29 cellular contexts compared by ENCODE assay signal in genomic region chr6:35771343-35771627, GRCh38. TPM values are rescaled to one million over a fixed set of nuclear protein-coding genes. Genes with fewer than 3 reads are reported as not detected.
"Had no signal": no experiment of that assay in that cellular context is flagged by ENCODE, and none has a peak within 500 bp of the region (broad histone marks: within the 10 kb centered on the region; RNA-seq: fewer than 3 reads in every experiment).

No MANE protein-coding gene starts in this region.

- H3K4me1 ChIP-seq: foreskin keratinocyte, pancreas, uterus had no signal

- H3K4me3 ChIP-seq: adrenal gland, ascending aorta, lower lobe of right lung, pancreas, right lobe of liver, skin epidermis, transverse colon, uterus had no signal

- H3K4me3 Mint-ChIP-seq: activated CD4-positive, alpha-beta T cell treated with anti-CD3 and anti-CD28 coated beads, Interleukin-2, amount 10 ng/mL, durations not matched to agents 7 days and 5 days; activated CD8-positive, alpha-beta T cell treated with anti-CD3 and anti-CD28 coated beads, Interleukin-2, amount 10 ng/mL, durations not matched to agents 7 days and 5 days; activated T-cell treated with anti-CD3 and anti-CD28 coated beads, Interleukin-2, amount 50 U/mL, for 24 hours; activated T-helper 17 cell treated with anti-CD3 and anti-CD28 coated beads, Interleukin-2, amount 50 U/mL, for 72 hours; nephron had no signal

- ATAC-seq: activated CD8-positive, alpha-beta T cell treated with anti-CD3 and anti-CD28 coated beads, Interleukin-2, amount 10 ng/mL, durations not matched to agents 7 days and 5 days; activated naive CD4-positive, alpha-beta T cell treated with anti-CD3 and anti-CD28 coated beads, Interleukin-2, amount 50 U/mL, for 72 hours; activated T-helper 17 cell treated with anti-CD3 and anti-CD28 coated beads, Interleukin-2, amount 50 U/mL, for 72 hours; foreskin keratinocyte; pancreas had no signal

- H3K9me3 Mint-ChIP-seq: activated CD4-positive, alpha-beta T cell treated with anti-CD3 and anti-CD28 coated beads, Interleukin-2, amount 10 ng/mL, durations not matched to agents 7 days and 5 days; activated naive CD4-positive, alpha-beta T cell treated with anti-CD3 and anti-CD28 coated beads, Interleukin-2, amount 50 U/mL, for 72 hours; activated T-cell treated with anti-CD3 and anti-CD28 coated beads, Interleukin-2, amount 50 U/mL, for 24 hours; activated T-helper 17 cell treated with anti-CD3 and anti-CD28 coated beads, Interleukin-2, amount 50 U/mL, for 72 hours; nephron; stimulated activated naive B cell treated with anti-CD40 and anti-IgM and Interleukin-4, amounts not matched to agents 10 μg/mL and 1 μg/mL and 100 μg/mL, for 72 hours had no signal

- H3K36me3 ChIP-seq: adrenal gland, ascending aorta, brain microvascular endothelial cell, lower lobe of right lung, pancreas, right lobe of liver, transverse colon, uterus had no signal

- H3K27ac ChIP-seq: adrenal gland, ascending aorta, brain microvascular endothelial cell, foreskin keratinocyte, lower lobe of right lung, pancreas, right lobe of liver, skin epidermis, transverse colon, uterus, VCaP had no signal

- H3K27me3 ChIP-seq: ascending aorta, pancreas, uterus had no signal

- DNase-seq: activated CD4-positive, alpha-beta T cell treated with anti-CD3 and anti-CD28 coated beads, Interleukin-2, amount 10 ng/mL, durations not matched to agents 7 days and 5 days; activated CD4-positive, CD25-positive, alpha-beta regulatory T cell treated with anti-CD3 and anti-CD28 coated beads, Interleukin-2, amount 50 U/mL, for 72 hours; activated CD8-positive, alpha-beta memory T cell treated with anti-CD3 and anti-CD28 coated beads, Interleukin-2, amount 50 U/mL, for 4 hours; activated CD8-positive, alpha-beta T cell treated with anti-CD3 and anti-CD28 coated beads, Interleukin-2, amount 10 ng/mL, durations not matched to agents 7 days and 5 days; activated T-cell treated with anti-CD3 and anti-CD28 coated beads, Interleukin-2, amount 50 U/mL, for 24 hours; adrenal gland; brain microvascular endothelial cell; central memory CD4-positive, alpha-beta T cell; effector memory CD4-positive, alpha-beta T cell; foreskin keratinocyte; kidney; lower lobe of right lung; pancreas; right lobe of liver; stimulated activated CD4-positive, alpha-beta T cell treated with anti-CD3 and anti-CD28 coated beads, Interleukin-2, amount 100 ng/mL, for 24 hours; transverse colon; uterus had no signal

- H3K27me3 Mint-ChIP-seq: stimulated activated naive B cell treated with anti-CD40 and anti-IgM and Interleukin-4, amounts not matched to agents 10 μg/mL and 1 μg/mL and 100 μg/mL, for 72 hours had no signal

- H3K36me3 Mint-ChIP-seq: activated naive CD4-positive, alpha-beta T cell treated with anti-CD3 and anti-CD28 coated beads, Interleukin-2, amount 50 U/mL, for 72 hours; stimulated activated naive B cell treated with anti-CD40 and anti-IgM and Interleukin-4, amounts not matched to agents 10 μg/mL and 1 μg/mL and 100 μg/mL, for 72 hours had no signal

- H3K4me1 Mint-ChIP-seq: activated CD4-positive, alpha-beta T cell treated with anti-CD3 and anti-CD28 coated beads, Interleukin-2, amount 10 ng/mL, durations not matched to agents 7 days and 5 days; activated T-helper 17 cell treated with anti-CD3 and anti-CD28 coated beads, Interleukin-2, amount 50 U/mL, for 72 hours; nephron had no signal

- H3K27ac Mint-ChIP-seq: activated CD4-positive, alpha-beta T cell treated with anti-CD3 and anti-CD28 coated beads, Interleukin-2, amount 10 ng/mL, durations not matched to agents 7 days and 5 days; activated CD8-positive, alpha-beta T cell treated with anti-CD3 and anti-CD28 coated beads, Interleukin-2, amount 10 ng/mL, durations not matched to agents 7 days and 5 days; activated naive CD4-positive, alpha-beta T cell treated with anti-CD3 and anti-CD28 coated beads, Interleukin-2, amount 50 U/mL, for 72 hours; activated T-cell treated with anti-CD3 and anti-CD28 coated beads, Interleukin-2, amount 50 U/mL, for 24 hours; nephron had no signal

RNA-seq across cellular contexts. Expression of gene CLPSL2, which starts 5.1 kb away (rescaled TPM):
- total RNA-seq: activated CD4-positive, alpha-beta T cell treated with anti-CD3 and anti-CD28 coated beads, Interleukin-2, amount 10 ng/mL, durations not matched to agents 7 days and 5 days; activated CD8-positive, alpha-beta T cell treated with anti-CD3 and anti-CD28 coated beads, Interleukin-2, amount 10 ng/mL, durations not matched to agents 7 days and 5 days; activated T-helper 17 cell treated with anti-CD3 and anti-CD28 coated beads, Interleukin-2, amount 50 U/mL, for 72 hours; adrenal gland; ascending aorta; dermis microvascular lymphatic vessel endothelial cell; foreskin keratinocyte; kidney; lower lobe of right lung; pulmonary artery endothelial cell; right lobe of liver; T-helper 2 cell treated with Interferon-gamma antibody and Interleukin-4, amounts not matched to agents 100 ng/mL and 5 ng/mL, for 36 hours; temporal lobe; transverse colon; uterus had no signal
- polyA plus RNA-seq: adrenal gland, esophagus, foreskin keratinocyte had no signal

RNA-seq across cellular contexts. Expression of gene CLPSL1, which starts 9.5 kb away (rescaled TPM):
- total RNA-seq: activated CD4-positive, alpha-beta T cell treated with anti-CD3 and anti-CD28 coated beads, Interleukin-2, amount 10 ng/mL, durations not matched to agents 7 days and 5 days; activated CD8-positive, alpha-beta T cell treated with anti-CD3 and anti-CD28 coated beads, Interleukin-2, amount 10 ng/mL, durations not matched to agents 7 days and 5 days; activated naive CD4-positive, alpha-beta T cell treated with anti-CD3 and anti-CD28 coated beads, Interleukin-2, amount 50 U/mL, for 72 hours; activated T-helper 17 cell treated with anti-CD3 and anti-CD28 coated beads, Interleukin-2, amount 50 U/mL, for 72 hours; adrenal gland; ascending aorta; dermis microvascular lymphatic vessel endothelial cell; foreskin keratinocyte; kidney; lower lobe of right lung; pulmonary artery endothelial cell; right lobe of liver; T-helper 2 cell treated with Interferon-gamma antibody and Interleukin-4, amounts not matched to agents 100 ng/mL and 5 ng/mL, for 36 hours; temporal lobe; transverse colon; uterus had no signal
- polyA plus RNA-seq: adrenal gland, esophagus, foreskin keratinocyte had no signal

RNA-seq across cellular contexts. Expression of gene CLPS, which starts 25.8 kb away (rescaled TPM):
- total RNA-seq: activated CD4-positive, alpha-beta T cell treated with anti-CD3 and anti-CD28 coated beads, Interleukin-2, amount 10 ng/mL, durations not matched to agents 7 days and 5 days; activated CD8-positive, alpha-beta T cell treated with anti-CD3 and anti-CD28 coated beads, Interleukin-2, amount 10 ng/mL, durations not matched to agents 7 days and 5 days; activated naive CD4-positive, alpha-beta T cell treated with anti-CD3 and anti-CD28 coated beads, Interleukin-2, amount 50 U/mL, for 72 hours; ascending aorta; dermis microvascular lymphatic vessel endothelial cell; foreskin keratinocyte; kidney; lower lobe of right lung; pulmonary artery endothelial cell; right lobe of liver; T-helper 2 cell treated with Interferon-gamma antibody and Interleukin-4, amounts not matched to agents 100 ng/mL and 5 ng/mL, for 36 hours; temporal lobe; transverse colon; uterus had no signal
- polyA plus RNA-seq: foreskin keratinocyte had no signal

RNA-seq across cellular contexts. Expression of gene LHFPL5, which starts 33.9 kb away (rescaled TPM):
- total RNA-seq: activated CD4-positive, alpha-beta T cell treated with anti-CD3 and anti-CD28 coated beads, Interleukin-2, amount 10 ng/mL, durations not matched to agents 7 days and 5 days; activated CD8-positive, alpha-beta T cell treated with anti-CD3 and anti-CD28 coated beads, Interleukin-2, amount 10 ng/mL, durations not matched to agents 7 days and 5 days; activated naive CD4-positive, alpha-beta T cell treated with anti-CD3 and anti-CD28 coated beads, Interleukin-2, amount 50 U/mL, for 72 hours; ascending aorta; dermis microvascular lymphatic vessel endothelial cell; foreskin keratinocyte; lower lobe of right lung; pulmonary artery endothelial cell; right lobe of liver; T-helper 2 cell treated with Interferon-gamma antibody and Interleukin-4, amounts not matched to agents 100 ng/mL and 5 ng/mL, for 36 hours; transverse colon; uterus had no signal
- polyA plus RNA-seq: esophagus, foreskin keratinocyte had no signal

RNA-seq across cellular contexts. Expression of gene ARMC12, which starts 34.5 kb away (rescaled TPM):
- total RNA-seq: ascending aorta, lower lobe of right lung had no signal
